9 cellular contexts compared by ENCODE assay signal in genomic region chr1:77832889-77833288, GRCh38. TPM values are rescaled to one million over a fixed set of nuclear protein-coding genes. Genes with fewer than 3 reads are reported as not detected.
A peak's percentile ranks its signal among the peaks of the same experiment; 100 is the strongest.
DNase-seq lines count a peak whose midpoint lies in the region; ATAC-seq and TF ChIP-seq lines count a peak whose summit lies in the region.
"Had no signal": no experiment of that assay in that cellular context is flagged by ENCODE, and none has a peak within 500 bp of the region (broad histone marks: within the 10 kb centered on the region; RNA-seq: fewer than 3 reads in every experiment).

No MANE protein-coding gene starts in this region.

- H3K27ac ChIP-seq in right cardiac atrium (ENCODE audit: low read length) (no peak overlapping the region), H9 (ENCODE audit: insufficient read length, low read depth, low read length) (no peak overlapping the region)

- H3K4me1 ChIP-seq in right cardiac atrium (ENCODE audit: control insufficient read depth, insufficient read depth, low read length) (peaks cover 8% of the 10 kb centered on the region), H9 (ENCODE audit: insufficient read depth, low read length) (no peaks in the 10 kb centered on the region)

- H3K23me2 ChIP-seq in H9 (ENCODE audit: insufficient read length, low read depth, low read length, poor library complexity, severe bottlenecking), result no peaks in the 10 kb centered on the region

- no peaks in the 10 kb centered on the region for H3K79me1 ChIP-seq in H9 (ENCODE audit: insufficient read depth, low read depth, low read length, poor library complexity, severe bottlenecking)

- in situ Hi-C loops in astrocyte of the cerebellum (cut with HindIII; ENCODE audit: low sequenced_read_pairs), result no loop called here

- no peak overlapping the region for H2BK120ac ChIP-seq in H9 (ENCODE audit: low read depth, low read length, poor library complexity, severe bottlenecking)

- no peak overlapping the region for H3K27ac Mint-ChIP-seq in H9
- H3K27ac Mint-ChIP-seq: WTC11 had no signal

- H4K20me1 ChIP-seq in H9 (ENCODE audit: control insufficient read depth, insufficient read depth, insufficient read length), result no peaks in the 10 kb centered on the region

- TF ChIP-seq CTCF in astrocyte of the cerebellum (IDR thresholded peaks at IDR 0.05; ENCODE audit: low read depth, low read length, missing control alignments), result no peak
- TF ChIP-seq CTCF in H9 (conservative IDR thresholded peaks at IDR 0.05), result no peak

- peaks cover 3 to 6% of the 10 kb centered on the region in 2 experiments; a peak in 2 of 4 replicates for H3K4me1 Mint-ChIP-seq in H9

- no peak overlapping the region for H3K4ac ChIP-seq in H9 (ENCODE audit: low read depth, low read length)

- H2BK5ac ChIP-seq in H9 (ENCODE audit: insufficient read length, low read length), result no peak overlapping the region

- H4K8ac ChIP-seq in H9 (replicated peaks; ENCODE audit: insufficient read length, low read depth, low read length), result no peak overlapping the region

- H4K5ac ChIP-seq in H9 (ENCODE audit: insufficient read length, low read depth, low read length), result no peak overlapping the region

- H3K27me3 ChIP-seq in right cardiac atrium (ENCODE audit: control insufficient read depth, insufficient read depth) (no peaks in the 10 kb centered on the region), H9 (ENCODE audit: insufficient read depth, low read length) (no peaks in the 10 kb centered on the region)

- H3K4me2 ChIP-seq in H9 (ENCODE audit: insufficient read depth, insufficient read length, low read length), result no peak overlapping the region

- H2BK20ac ChIP-seq in H9 (ENCODE audit: low read depth, low read length, poor library complexity, severe bottlenecking), result no peak overlapping the region

- H3K4me3 ChIP-seq in astrocyte of the cerebellum (ENCODE audit: low read depth, low read length) (no peak overlapping the region), right cardiac atrium (ENCODE audit: low read length) (no peak overlapping the region)

- H3K18ac ChIP-seq in H9 (ENCODE audit: insufficient read length, low read depth, low read length), result no peak overlapping the region

- no peaks in the 10 kb centered on the region for H3K79me2 ChIP-seq in H9 (ENCODE audit: insufficient read depth, low read length)

- no peaks in the 10 kb centered on the region for H3K9me3 ChIP-seq in right cardiac atrium (ENCODE audit: control insufficient read depth, low read length)
- H3K9me3 ChIP-seq in H9 (ENCODE audit: control insufficient read depth, low read depth, low read length), result no peaks in the 10 kb centered on the region

- H2BK15ac ChIP-seq in H9 (ENCODE audit: low read depth, low read length), result no peak overlapping the region

- H4K91ac ChIP-seq in H9 (ENCODE audit: insufficient read length, low read depth, low read length), result no peak overlapping the region

- no peak overlapping the region for H3K9ac ChIP-seq in H9 (ENCODE audit: extremely low read depth, insufficient read length, low read length)

- intact Hi-C loops in right cardiac atrium (cut with DNase I), result loop anchor here in 3 of 4 donors (5.0 kb wide), 1 partner anchor 54 kb away; the partner anchor contains the start of gene NEXN (in 3 of the 3)

- H2BK12ac ChIP-seq in H9 (ENCODE audit: insufficient read length, low read depth, low read length), result no peak overlapping the region

- no peak overlapping the region for H3T11ph ChIP-seq in H9 (ENCODE audit: low read length)

- no peak overlapping the region for H3K4me3 Mint-ChIP-seq in H9
- H3K4me3 Mint-ChIP-seq: WTC11 had no signal

- no peak overlapping the region for H2AK5ac ChIP-seq in H9 (ENCODE audit: insufficient read length, low read length)

- H3K56ac ChIP-seq in H9 (ENCODE audit: insufficient read length, low read depth, low read length), result no peak overlapping the region

- H3K23ac ChIP-seq in H9 (ENCODE audit: insufficient read length, low read depth, low read length), result no peak overlapping the region

- H2AFZ ChIP-seq in H9 (ENCODE audit: low read length), result no peak overlapping the region

- ATAC-seq in right cardiac atrium (peak; percentile 91 to 93), HG02884 (IDR thresholded peaks at IDR 0.05; ENCODE audit: unreplicated experiment) (no peak), GM18909 (IDR thresholded peaks at IDR 0.05; ENCODE audit: poor library complexity, unreplicated experiment) (no peak)
- ATAC-seq: WTC11 had no signal

- no peak overlapping the region for H3K14ac ChIP-seq in H9 (ENCODE audit: insufficient read depth, low read length)

- H3K9me3 Mint-ChIP-seq in H9, result no peaks in the 10 kb centered on the region
- H3K9me3 Mint-ChIP-seq: WTC11 had no signal

- H3K27me3 Mint-ChIP-seq in H9 (ENCODE audit: low read depth), result no peaks in the 10 kb centered on the region

- H3K36me3 Mint-ChIP-seq in H9 (ENCODE audit: insufficient read depth in 1 of 3, low read depth in 3 of 3), result peaks cover 0 to 3% (median 0%) of the 10 kb centered on the region in 3 experiments; a peak in 1 of 7 replicates
- H3K36me3 Mint-ChIP-seq: WTC11 had no signal

- DNase-seq in HCEC 1CT (peak; percentile 96), astrocyte of the cerebellum (ENCODE audit: low read depth) (peak; percentile 88), right cardiac atrium (no peak), smooth muscle cell of the brain vasculature (ENCODE audit: low read depth, low spot score) (peak; percentile 70), H9 (no peak), NCI-H82 treated with DMSO at 0.1 percent for 48 hours (lab: John Stamatoyannopoulos, UW; ENCODE audit: unreplicated experiment) (no peak)

RNA-seq across cellular contexts. Expression of gene MIGA1, which starts 53.4 kb away (rescaled TPM):
- total RNA-seq in right cardiac atrium, result 10 to 100 TPM; 12.4 to 15.1 (median 12.9) TPM
- polyA plus RNA-seq in right cardiac atrium, result 3.8 TPM
- 6.3 and 6.7 TPM in 2 replicates for total RNA-seq in H9 (2021)

RNA-seq across cellular contexts. Expression of gene NEXN, which starts 55.5 kb away (rescaled TPM):
- total RNA-seq in right cardiac atrium (100 to 1,000 TPM; 209 to 313 (median 259) TPM), H9 (2021) (3.2 and 3.3 TPM in 2 replicates)
- 418 TPM for polyA plus RNA-seq in right cardiac atrium

Comparison
In these comparisons a context has a peak if more than half of its experiments do, and no peak if none do; other contexts are left out.
1. DNase-seq: peak in HCEC 1CT (single experiment), astrocyte of the cerebellum (single experiment) and smooth muscle cell of the brain vasculature (single experiment); none in right cardiac atrium (0 of 3), H9 (single experiment) and NCI-H82 treated with DMSO at 0.1 percent for 48 hours (single experiment).
2. ATAC-seq: peak in right cardiac atrium (2 of 2); none in HG02884 (single experiment) and GM18909 (single experiment).
3. RNA of gene NEXN, which starts 55.5 kb away (total RNA-seq): 209 to 313 TPM in right cardiac atrium; 3.2 to 3.3 TPM in H9; every median in the first group is over 10 times any median in the second.